ENCODE assay signal across 32 cellular contexts in genomic region chr2:185537689-185538088, GRCh38.
"Had no signal": no experiment of that assay in that cellular context is flagged by ENCODE, and none has a peak within 500 bp of the region (broad histone marks: within the 10 kb centered on the region; RNA-seq: fewer than 3 reads in every experiment).

No MANE protein-coding gene starts in this region.

- FAIRE-seq: astrocyte had no signal

- H3K4me1 ChIP-seq: adrenal gland, body of pancreas, breast epithelium had no signal

- H3K27ac ChIP-seq: adrenal gland, body of pancreas, brain microvascular endothelial cell, breast epithelium, VCaP had no signal

- H3K4me3 ChIP-seq: adrenal gland, body of pancreas, breast epithelium had no signal

- H3K27me3 ChIP-seq: adrenal gland, body of pancreas, brain microvascular endothelial cell, breast epithelium had no signal

- H3K9me3 ChIP-seq: adrenal gland, body of pancreas, breast epithelium had no signal

- H3K36me3 ChIP-seq: adrenal gland, brain microvascular endothelial cell, breast epithelium had no signal

- ATAC-seq: activated CD8-positive, alpha-beta T cell treated with anti-CD3 and anti-CD28 coated beads for 36 hours; activated naive CD4-positive, alpha-beta T cell treated with anti-CD3 and anti-CD28 coated beads, Interleukin-2, amount 50 U/mL, for 72 hours; activated T-cell treated with anti-CD3 and anti-CD28 coated beads, Interleukin-2, amount 50 U/mL, for 4 hours; activated T-cell treated with anti-CD3 and anti-CD28 coated beads, Interleukin-2, amount 50 U/mL, for 72 hours; activated T-helper 17 cell treated with anti-CD3 and anti-CD28 coated beads, Interleukin-2, amount 50 U/mL, for 72 hours; body of pancreas had no signal

- DNase-seq: activated B cell treated with CpG ODN at 0.5 μM for 24 hours; activated CD4-positive, alpha-beta memory T cell treated with anti-CD3 and anti-CD28 coated beads for 36 hours; activated CD4-positive, alpha-beta T cell treated with anti-CD3 and anti-CD28 coated beads for 4 hours; activated CD4-positive, alpha-beta T cell treated with anti-CD3 and anti-CD28 coated beads, Interleukin-2, amount 10 ng/mL, durations not matched to agents 24 days and 14 days; activated CD4-positive, alpha-beta T cell treated with anti-CD3 and anti-CD28 coated beads, Interleukin-2, amount 50 U/mL, for 1 hour; activated CD4-positive, alpha-beta T cell treated with anti-CD3 and anti-CD28 coated beads, Interleukin-2, amount 50 U/mL, for 4 hours; activated CD4-positive, CD25-positive, alpha-beta regulatory T cell treated with anti-CD3 and anti-CD28 coated beads, Interleukin-2, amount 50 U/mL, for 72 hours; activated CD8-positive, alpha-beta memory T cell treated with anti-CD3 and anti-CD28 coated beads, Interleukin-2, amount 50 U/mL, for 4 hours; activated CD8-positive, alpha-beta T cell treated with anti-CD3 and anti-CD28 coated beads for 36 hours; activated effector memory CD4-positive, alpha-beta T cell treated with anti-CD3 and anti-CD28 coated beads, Interleukin-2, amount 50 U/mL, for 16 hours; activated gamma-delta T cell treated with Interleukin-2 at 50 U/mL for 16 hours; activated naive CD4-positive, alpha-beta T cell; activated naive CD4-positive, alpha-beta T cell treated with anti-CD3 and anti-CD28 coated beads for 36 hours; activated naive CD4-positive, alpha-beta T cell treated with anti-CD3 and anti-CD28 coated beads, Interleukin-2, amount 50 U/mL, for 16 hours; activated naive CD8-positive, alpha-beta T cell treated with anti-CD3 and anti-CD28 coated beads for 36 hours; activated T-cell treated with anti-CD3 and anti-CD28 coated beads for 4 hours; activated T-cell treated with anti-CD3 and anti-CD28 coated beads, Interleukin-2, amount 50 U/mL, for 1 hour; activated T-cell treated with anti-CD3 and anti-CD28 coated beads, Interleukin-2, amount 50 U/mL, for 4 hours; activated T-cell treated with anti-CD3 and anti-CD28 coated beads, Interleukin-2, amount 50 U/mL, for 72 hours; adrenal gland; amniotic stem cell; aorta; body of pancreas; brain microvascular endothelial cell; central memory CD4-positive, alpha-beta T cell; T-helper 2 cell; T-helper 9 cell had no signal
